14 cellular contexts compared by ENCODE assay signal in the genomic region with DNA sequence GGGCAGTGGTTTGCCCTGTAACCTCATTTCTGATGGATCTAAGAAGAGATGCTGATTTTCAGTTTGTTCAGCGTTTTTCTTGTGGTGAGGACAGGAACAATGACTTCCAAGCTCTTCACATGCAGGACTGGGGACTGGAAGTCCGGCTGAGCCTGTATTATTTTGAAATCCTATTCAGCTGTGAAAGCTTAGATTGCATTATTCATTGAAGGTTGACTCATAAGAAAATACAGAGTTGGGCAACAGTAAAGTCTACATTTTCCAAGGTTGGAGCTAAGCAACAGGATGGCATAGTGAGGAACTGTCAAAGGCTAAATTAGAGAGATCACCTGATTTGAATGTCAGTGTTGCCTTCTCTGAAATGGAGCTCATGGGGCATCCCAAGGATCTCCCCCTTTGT.
A peak's percentile ranks its signal among the peaks of the same experiment; 100 is the strongest.
DNase-seq lines count a peak whose midpoint lies in the region; ATAC-seq and TF ChIP-seq lines count a peak whose summit lies in the region.
"Had no signal": no experiment of that assay in that cellular context is flagged by ENCODE, and none has a peak within 500 bp of the region (broad histone marks: within the 10 kb centered on the region; RNA-seq: fewer than 3 reads in every experiment).

No MANE protein-coding gene starts in this region.

- H3K27ac ChIP-seq in PC-9 (peak overlapping the region; percentile 91), osteoblast (ENCODE audit: low read depth, low read length) (peak overlapping the region; percentile 99)
- H3K27ac ChIP-seq: uterus had no signal

- intact Hi-C loops in PC-9 (cut with micrococcal nuclease; ENCODE audit: unreplicated experiment) = loop anchor here (2.0 kb wide), 1 partner anchor 36 kb away; no protein-coding TSS in a partner anchor
- intact Hi-C loops in Right ventricle myocardium inferior (cut with DNase I) = no loop called here

- H3K27me3 ChIP-seq in PC-9 (ENCODE audit: insufficient read depth, low read depth) (no peaks in the 10 kb centered on the region), osteoblast (ENCODE audit: insufficient read depth, low read length) (no peaks in the 10 kb centered on the region)
- H3K27me3 ChIP-seq: uterus had no signal

- TF ChIP-seq CTCF in PC-9 (conservative IDR thresholded peaks at IDR 0.05) = no peak
- TF ChIP-seq CTCF in epithelial cell of esophagus (IDR thresholded peaks at IDR 0.05; ENCODE audit: insufficient read depth, low read depth, low read length, missing control alignments) = no peak
- no peak for TF ChIP-seq CTCF in osteoblast (IDR thresholded peaks at IDR 0.05; ENCODE audit: extremely low read depth, low read depth, low read length)

- TSS peak; percentile 84 for BruUV-seq in PC-9 (replicated peaks; lab: Mats Ljungman, UMichigan)

- 0 out of 2 replicates have a peak, but pooled peaks cover 3% of the 10 kb centered on the region for H3F3A ChIP-seq in PC-9 (ENCODE audit: insufficient read depth, low read depth)

- H3K4me1 ChIP-seq in PC-9 (replicated peaks; ENCODE audit: insufficient read depth) (peaks cover 30% of the 10 kb centered on the region), osteoblast (ENCODE audit: insufficient read depth, low read length) (peaks cover 64% of the 10 kb centered on the region)
- H3K4me1 ChIP-seq: uterus had no signal

- H3K4me3 ChIP-seq in PC-9 (peak overlapping the region; percentile 35; the same call in 1 of the 2 replicates), epithelial cell of esophagus (ENCODE audit: low read length) (peak overlapping the region; percentile 19), osteoblast (ENCODE audit: insufficient read depth, low read length) (peak overlapping the region; percentile 62)
- H3K4me3 ChIP-seq: uterus had no signal

- DNase-seq in Caki2 (ENCODE audit: low read depth) (peak; percentile 50), PC-9 (peak; percentile 45 to 63), epithelial cell of esophagus (ENCODE audit: low read depth) (peak; percentile 96), osteoblast (ENCODE audit: insufficient read length, low spot score, missing footprints) (peak; percentile 58), Right ventricle myocardium inferior (ENCODE audit: missing footprints) (no peak), NCI-H446 (lab: John Stamatoyannopoulos, UW) (no peak)
- DNase-seq: activated CD4-positive, alpha-beta T cell treated with anti-CD3 and anti-CD28 coated beads for 48 hours; activated naive CD4-positive, alpha-beta T cell; NCI-H2029 treated with DMSO at 0.1 percent for 48 hours; occipital lobe; uterus had no signal

- H2AFZ ChIP-seq in PC-9 (no peak overlapping the region), osteoblast (ENCODE audit: low read length) (peak overlapping the region; percentile 53)

- no peaks in the 10 kb centered on the region for H3K36me3 ChIP-seq in PC-9 (ENCODE audit: low read depth)
- no peaks in the 10 kb centered on the region for H3K36me3 ChIP-seq in osteoblast (ENCODE audit: insufficient read depth, low read length)
- H3K36me3 ChIP-seq: uterus had no signal

- no peak for ATAC-seq in Right ventricle myocardium inferior
- no peak for ATAC-seq in HG02642 (IDR thresholded peaks at IDR 0.05; ENCODE audit: poor library complexity, unreplicated experiment)
- no peak for ATAC-seq in HG03432 (IDR thresholded peaks at IDR 0.05; ENCODE audit: unreplicated experiment)
- ATAC-seq: HepG2 had no signal

- H3K9me2 ChIP-seq in PC-9 (ENCODE audit: insufficient read depth) = no peaks in the 10 kb centered on the region

- peak overlapping the region; percentile 68 for H3K4me2 ChIP-seq in PC-9
- peak overlapping the region; percentile 88 for H3K4me2 ChIP-seq in osteoblast (ENCODE audit: insufficient read depth, low read length)

- H3K9me3 ChIP-seq in PC-9 (ENCODE audit: insufficient read depth, low read depth) = no peaks in the 10 kb centered on the region
- no peaks in the 10 kb centered on the region for H3K9me3 ChIP-seq in osteoblast (ENCODE audit: low read depth, low read length)
- H3K9me3 ChIP-seq: uterus had no signal

- H4K20me1 ChIP-seq in PC-9 (ENCODE audit: insufficient read depth) (no peaks in the 10 kb centered on the region), osteoblast (ENCODE audit: insufficient read depth, low read length) (no peaks in the 10 kb centered on the region)

- CTCF ChIA-PET in PC-9 (lab: Charles Lee) = interaction anchor here (0.7 kb wide), 1 partner anchor 44 kb away, joined by 4 read pairs; no protein-coding TSS in a partner anchor

- POLR2A ChIA-PET in PC-9 (lab: Charles Lee; ENCODE audit: unreplicated experiment) = no interaction called here

- in situ Hi-C loops in Caki2 (cut with HindIII; ENCODE audit: low pct_unique_long_range_greater_than_20kb, low sequenced_read_pairs) = no loop called here

- H3K79me2 ChIP-seq in PC-9 (ENCODE audit: low read depth) (no peaks in the 10 kb centered on the region), osteoblast (ENCODE audit: insufficient read depth, low read length) (no peaks in the 10 kb centered on the region)

Comparison
In these comparisons a context has a peak if more than half of its experiments do, and no peak if none do; other contexts are left out.
1. DNase-seq: peak in Caki2 (single experiment), PC-9 (2 of 2), epithelial cell of esophagus (single experiment) and osteoblast (single experiment); none in Right ventricle myocardium inferior (single experiment) and NCI-H446 (0 of 2).
2. Peak in every context shown above with its lines, with median percentiles within 50 percentile points of each other: H3K4me3 ChIP-seq.